In the genomic region with DNA sequence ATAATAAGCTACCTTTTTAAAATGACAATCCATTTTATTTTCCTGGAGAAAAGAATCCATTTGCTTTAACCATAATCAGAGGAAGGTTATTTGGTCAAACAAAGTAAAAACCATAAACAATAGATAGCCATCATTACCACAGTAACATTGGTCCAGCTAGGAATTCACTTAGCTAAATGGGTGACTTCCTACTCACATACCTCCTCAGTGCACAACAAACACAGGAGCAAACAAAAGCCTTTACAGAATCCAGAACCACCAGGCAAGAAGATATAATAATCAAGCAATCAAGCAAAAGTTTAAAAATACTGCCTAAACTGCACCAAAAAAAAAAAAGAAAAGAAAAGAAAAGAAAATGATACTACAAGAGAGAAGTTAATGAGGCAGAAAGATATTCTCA, we compare ENCODE assay signal across 18 cellular contexts. TPM values are rescaled to one million over a fixed set of nuclear protein-coding genes. Genes with fewer than 3 reads are reported as not detected.
DNase-seq lines count a peak whose midpoint lies in the region; ATAC-seq and TF ChIP-seq lines count a peak whose summit lies in the region.
"Had no signal": no experiment of that assay in that cellular context is flagged by ENCODE, and none has a peak within 500 bp of the region (broad histone marks: within the 10 kb centered on the region; RNA-seq: fewer than 3 reads in every experiment).

No MANE protein-coding gene starts in this region.

- H4K5ac ChIP-seq in mesendoderm (ENCODE audit: low read length): no peak overlapping the region

- H2BK120ac ChIP-seq in mesendoderm (ENCODE audit: low read depth, low read length): no peak overlapping the region

- H3K4me3 ChIP-seq in RWPE2 (ENCODE audit: severe bottlenecking) (no peak overlapping the region), mesendoderm (ENCODE audit: low read length) (no peak overlapping the region), esophagus muscularis mucosa (no peak overlapping the region)
- H3K4me3 ChIP-seq: BLaER1, HAP-1 had no signal

- TF ChIP-seq EP300 in esophagus muscularis mucosa (IDR thresholded peaks at IDR 0.05): no peak

- ATAC-seq in RWPE2 (ENCODE audit: low read depth): no peak
- ATAC-seq: HepG2 had no signal

- H4K8ac ChIP-seq in mesendoderm (ENCODE audit: low read depth, low read length): no peak overlapping the region

- H3K79me1 ChIP-seq in mesendoderm (ENCODE audit: low read length): no peaks in the 10 kb centered on the region

- no peak overlapping the region for H3K18ac ChIP-seq in mesendoderm (ENCODE audit: low read length)

- no peak overlapping the region for H3K27ac Mint-ChIP-seq in osteocyte (ENCODE audit: unreplicated experiment)
- H3K27ac Mint-ChIP-seq: CD14-positive monocyte; CD4-positive, alpha-beta memory T cell; IgD-negative memory B cell had no signal

- H2AK5ac ChIP-seq in mesendoderm (ENCODE audit: low read length): no peak overlapping the region

- H3K56ac ChIP-seq in mesendoderm (ENCODE audit: low read length): no peak overlapping the region

- H3K9me3 Mint-ChIP-seq in osteocyte (ENCODE audit: unreplicated experiment): no peaks in the 10 kb centered on the region
- H3K9me3 Mint-ChIP-seq: CD14-positive monocyte; CD4-positive, alpha-beta memory T cell; IgD-negative memory B cell had no signal

- peaks cover 50% of the 10 kb centered on the region for H3K27me3 Mint-ChIP-seq in osteocyte (ENCODE audit: unreplicated experiment)
- H3K27me3 Mint-ChIP-seq: IgD-negative memory B cell had no signal

- no peaks in the 10 kb centered on the region for H3K79me2 ChIP-seq in mesendoderm (ENCODE audit: control insufficient read depth, insufficient read depth, low read length)

- no peak overlapping the region for H2BK5ac ChIP-seq in mesendoderm (ENCODE audit: low read length)

- no peak overlapping the region for H2BK15ac ChIP-seq in mesendoderm (replicated peaks; ENCODE audit: low read depth)

- no peak for TF ChIP-seq POLR2A in esophagus muscularis mucosa (IDR thresholded peaks at IDR 0.05; ENCODE audit: low read depth)

- no peak overlapping the region for H3K4me2 ChIP-seq in mesendoderm (ENCODE audit: low read length)
- H3K4me2 ChIP-seq: BLaER1 had no signal

- peaks cover 5% of the 10 kb centered on the region for H3K4me1 Mint-ChIP-seq in osteocyte (ENCODE audit: unreplicated experiment)

- no peak overlapping the region for H3K23ac ChIP-seq in mesendoderm (ENCODE audit: low read length)

- H3K36me3 ChIP-seq in RWPE2 (ENCODE audit: low read depth) (peaks cover 12% of the 10 kb centered on the region), mesendoderm (ENCODE audit: control insufficient read depth, insufficient read depth, low read length) (no peaks in the 10 kb centered on the region), esophagus muscularis mucosa (no peaks in the 10 kb centered on the region)
- H3K36me3 ChIP-seq: BLaER1, HAP-1 had no signal

- DNase-seq in RWPE2 (ENCODE audit: low spot score) (no peak), epithelial cell of prostate (ENCODE audit: low read depth, low spot score) (no peak), mesendoderm (peak; percentile 21), esophagus muscularis mucosa (ENCODE audit: extremely low spot score) (no peak), osteocyte (ENCODE audit: extremely low spot score, unreplicated experiment) (no peak), Ammon's horn (ENCODE audit: low spot score) (no peak), NCI-H2196 treated with DMSO at 0.1 percent for 48 hours (lab: John Stamatoyannopoulos, UW; ENCODE audit: unreplicated experiment) (no peak)
- DNase-seq: ACHN; Calu3; CD4-positive, alpha-beta memory T cell; DMS79 treated with DMSO at 0.1 percent for 48 hours; GF-D8; GOT3 had no signal

- no peak overlapping the region for H3K4me3 Mint-ChIP-seq in osteocyte (ENCODE audit: unreplicated experiment)
- H3K4me3 Mint-ChIP-seq: CD14-positive monocyte; CD4-positive, alpha-beta memory T cell had no signal

- no peak overlapping the region for H3K4ac ChIP-seq in mesendoderm (ENCODE audit: low read depth, low read length)

- H3K9me3 ChIP-seq in RWPE2 (ENCODE audit: severe bottlenecking) (no peaks in the 10 kb centered on the region), esophagus muscularis mucosa (no peaks in the 10 kb centered on the region)
- H3K9me3 ChIP-seq: BLaER1, HAP-1 had no signal

- TF ChIP-seq CTCF in RWPE2 (IDR thresholded peaks at IDR 0.05; ENCODE audit: poor library complexity, severe bottlenecking): no peak
- no peak for TF ChIP-seq CTCF in esophagus muscularis mucosa (IDR thresholded peaks at IDR 0.05)
- TF ChIP-seq CTCF in osteocyte (IDR thresholded peaks at IDR 0.05): no peak

- H3K36me3 Mint-ChIP-seq in osteocyte (ENCODE audit: unreplicated experiment): peaks cover 3% of the 10 kb centered on the region
- H3K36me3 Mint-ChIP-seq: IgD-negative memory B cell had no signal

- H3K27me3 ChIP-seq in RWPE2 (ENCODE audit: insufficient read depth, poor library complexity, severe bottlenecking) (no peaks in the 10 kb centered on the region), mesendoderm (ENCODE audit: insufficient read depth, low read length, poor library complexity) (no peaks in the 10 kb centered on the region), esophagus muscularis mucosa (no peaks in the 10 kb centered on the region)

- peaks cover 82% of the 10 kb centered on the region for H3K4me1 ChIP-seq in RWPE2 (ENCODE audit: insufficient read depth, poor library complexity, severe bottlenecking)
- peaks cover 6% of the 10 kb centered on the region for H3K4me1 ChIP-seq in mesendoderm (ENCODE audit: control insufficient read depth, low read depth, low read length)
- H3K4me1 ChIP-seq in esophagus muscularis mucosa: peaks cover 0 to 13% (median 10%) of the 10 kb centered on the region in 4 donors

- intact Hi-C loops in esophagus muscularis mucosa (cut with DNase I): loop anchor here (10.0 kb wide), 1 partner anchor 48 kb away; no protein-coding TSS in a partner anchor

- H3K27ac ChIP-seq in RWPE2 (ENCODE audit: poor library complexity, severe bottlenecking) (peak overlapping the region; percentile 99), epithelial cell of prostate (peak overlapping the region; percentile 59), mesendoderm (ENCODE audit: low read depth, low read length) (no peak overlapping the region), esophagus muscularis mucosa (replicated peaks in 1 of 4) (no peak overlapping the region)
- H3K27ac ChIP-seq: BLaER1 had no signal

- no peak overlapping the region for H3K9ac ChIP-seq in mesendoderm (ENCODE audit: low read length)
- H3K9ac ChIP-seq: BLaER1 had no signal

RNA-seq across cellular contexts. Expression of gene IFNK, which starts 0.9 kb away (rescaled TPM):
- not detected for polyA plus RNA-seq in mesendoderm (2013, experiment 1 of 2)
- polyA plus RNA-seq in mesendoderm (2013, experiment 2 of 2): not detected
- total RNA-seq in esophagus muscularis mucosa (not detected), osteocyte (not detected in 2 replicates)
- total RNA-seq: Calu3; CD4-positive, alpha-beta memory T cell; HepG2 had no signal
- polyA plus RNA-seq: CD14-positive monocyte; CD4-positive, alpha-beta memory T cell; HepG2; IgD-negative memory B cell had no signal

RNA-seq across cellular contexts. Expression of gene MOB3B, which starts 6.5 kb away (rescaled TPM):
- polyA plus RNA-seq in mesendoderm (2013, experiment 1 of 2): 5.9 TPM
- polyA plus RNA-seq in mesendoderm (2013, experiment 2 of 2): 6.1 TPM
- total RNA-seq in esophagus muscularis mucosa: 10 to 100 TPM in 1 of 4 donors, 1 to 10 TPM in 3; 7.6 to 11.6 (median 9.5) TPM
- 7.5 and 7.6 TPM in 2 replicates for total RNA-seq in osteocyte

RNA-seq across cellular contexts. Expression of gene C9orf72, which starts 50.1 kb away (rescaled TPM):
- polyA plus RNA-seq in mesendoderm (2013, experiment 1 of 2): 8.1 TPM
- polyA plus RNA-seq in mesendoderm (2013, experiment 2 of 2): 8.6 TPM
- total RNA-seq in esophagus muscularis mucosa (10 to 100 TPM; 11.5 to 20.5 (median 14.6) TPM), osteocyte (6.6 and 10.2 TPM in 2 replicates)

Comparison
In these comparisons a context has a peak if more than half of its experiments do, and no peak if none do; other contexts are left out.
1. H3K27ac ChIP-seq: peak in RWPE2 (single experiment) and epithelial cell of prostate (single experiment); none in mesendoderm (single experiment) and esophagus muscularis mucosa (0 of 4).